In genomic region chr5:9194509-9194908, GRCh38 we compare ENCODE assay signal across 21 cellular contexts.
DNase-seq lines count a peak whose midpoint lies in the region; ATAC-seq, FAIRE-seq and TF ChIP-seq lines count a peak whose summit lies in the region.
"Had no signal": no experiment of that assay in that cellular context is flagged by ENCODE, and none has a peak within 500 bp of the region (broad histone marks: within the 10 kb centered on the region; RNA-seq: fewer than 3 reads in every experiment).

No MANE protein-coding gene starts in this region.

- ATAC-seq in HG02678 (IDR thresholded peaks at IDR 0.05; ENCODE audit: unreplicated experiment) = no peak
- ATAC-seq: activated CD8-positive, alpha-beta memory T cell treated with anti-CD3 and anti-CD28 coated beads, Interleukin-2, amount 10 ng/mL, durations not matched to agents 7 days and 5 days; gastroesophageal sphincter; naive thymus-derived CD8-positive, alpha-beta T cell; Right ventricle myocardium inferior had no signal

- TF ChIP-seq POLR2A in GM12892 (IDR thresholded peaks at IDR 0.05; ENCODE audit: low read depth, low read length) = no peak
- no peak for TF ChIP-seq POLR2A in suprapubic skin (IDR thresholded peaks at IDR 0.05)

- H3K9me3 ChIP-seq in suprapubic skin = no peaks in the 10 kb centered on the region
- H3K9me3 ChIP-seq: breast epithelium, gastroesophageal sphincter, lower lobe of right lung, sigmoid colon, thyroid gland had no signal

- no peaks in the 10 kb centered on the region for H3K4me1 ChIP-seq in suprapubic skin
- H3K4me1 ChIP-seq: breast epithelium, gastroesophageal sphincter, lower lobe of right lung had no signal

- H3K27ac ChIP-seq in suprapubic skin = no peak overlapping the region
- H3K27ac ChIP-seq: breast epithelium, gastroesophageal sphincter, lower lobe of right lung, sigmoid colon, thyroid gland had no signal

- peak; percentile 63 for DNase-seq in HCEC 1CT
- peak; percentile 86 for DNase-seq in astrocyte of the hippocampus (ENCODE audit: low read depth, low spot score)
- peak; percentile 30 for DNase-seq in hepatic stellate cell (ENCODE audit: low spot score)
- DNase-seq in urothelium cell line (ENCODE audit: low spot score) = no peak
- DNase-seq in GM12892 (ENCODE audit: insufficient read length) = no peak
- DNase-seq in suprapubic skin (ENCODE audit: low spot score in 2 of 2) = no peak
- DNase-seq: activated CD4-positive, CD25-positive, alpha-beta regulatory T cell; activated CD8-positive, alpha-beta memory T cell treated with anti-CD3 and anti-CD28 coated beads, Interleukin-2, amount 10 ng/mL, durations not matched to agents 7 days and 5 days; activated gamma-delta T cell; CD8-positive, alpha-beta memory T cell; KBM-7; lower lobe of right lung; naive thymus-derived CD8-positive, alpha-beta T cell; NCI-H1092 treated with DMSO at 0.1 percent for 48 hours; sigmoid colon; stimulated activated CD4-positive, alpha-beta T cell treated with anti-CD3 and anti-CD28 coated beads, Interleukin-4, amount 100 ng/mL, for 24 hours; thyroid gland had no signal

- FAIRE-seq in urothelium cell line (lab: Jason Lieb, UNC) (peak; percentile 44), GM12892 (lab: Jason Lieb, UNC) (no peak)

- TF ChIP-seq EP300 in suprapubic skin (IDR thresholded peaks at IDR 0.05) = no peak

- WGBS in suprapubic skin = 16% methylated on average over 3 of the region's 3 CpGs

- H3K36me3 ChIP-seq in suprapubic skin = no peaks in the 10 kb centered on the region
- H3K36me3 ChIP-seq: breast epithelium, gastroesophageal sphincter, lower lobe of right lung, sigmoid colon, thyroid gland had no signal

- no peaks in the 10 kb centered on the region for H3K27me3 ChIP-seq in suprapubic skin
- H3K27me3 ChIP-seq: breast epithelium, gastroesophageal sphincter, sigmoid colon, thyroid gland had no signal

- no peak for TF ChIP-seq CTCF in suprapubic skin (IDR thresholded peaks at IDR 0.05)

- H3K4me3 ChIP-seq in suprapubic skin = no peak overlapping the region
- H3K4me3 ChIP-seq: breast epithelium, gastroesophageal sphincter, lower lobe of right lung, sigmoid colon, thyroid gland had no signal

Comparison
In these comparisons a context has a peak if more than half of its experiments do, and no peak if none do; other contexts are left out.
1. DNase-seq: peak in HCEC 1CT (single experiment), astrocyte of the hippocampus (single experiment) and hepatic stellate cell (single experiment); none in urothelium cell line (single experiment), GM12892 (single experiment) and suprapubic skin (0 of 2).